In genomic region chr3:13233487-13234154, GRCh38 we compare ENCODE assay signal across 12 cellular contexts.
A peak's percentile ranks its signal among the peaks of the same experiment; 100 is the strongest.
DNase-seq lines count a peak whose midpoint lies in the region; ATAC-seq and TF ChIP-seq lines count a peak whose summit lies in the region.
"Had no signal": no experiment of that assay in that cellular context is flagged by ENCODE, and none has a peak within 500 bp of the region (broad histone marks: within the 10 kb centered on the region; RNA-seq: fewer than 3 reads in every experiment).

No MANE protein-coding gene starts in this region.

- H3K27ac ChIP-seq in A673 (ENCODE audit: low read depth, low read length, poor library complexity, severe bottlenecking) (no peak overlapping the region), endodermal cell (ENCODE audit: low read depth, low read length) (no peak overlapping the region)
- peak overlapping the region; percentile 41 to 83 (median 77); a peak in 20 of 22 replicates for H3K27ac ChIP-seq in BLaER1 treated with 17β-estradiol and CSF1 and Interleukin-3, amounts not matched to agents 10 nM and 100 nM
- H3K27ac ChIP-seq: ovary had no signal

- H3K9me3 Mint-ChIP-seq in endodermal cell = no peaks in the 10 kb centered on the region

- H3K4me3 Mint-ChIP-seq in endodermal cell = no peak overlapping the region

- no peak for ATAC-seq in HG02981 (IDR thresholded peaks at IDR 0.05; ENCODE audit: unreplicated experiment)
- ATAC-seq: PC-3 had no signal

- H3K27me3 Mint-ChIP-seq in endodermal cell (ENCODE audit: insufficient read depth) = peaks cover 2% of the 10 kb centered on the region

- H4K20me1 ChIP-seq in BLaER1 treated with 17β-estradiol and CSF1 and Interleukin-3, amounts not matched to agents 10 nM and 100 nM = peaks cover 0 to 8% (median 0%) of the 10 kb centered on the region in 11 experiments; a peak in 1 of 22 replicates

- H3K27me3 ChIP-seq in A673 (replicated peaks; ENCODE audit: insufficient read depth, low read depth, low read length, poor library complexity) = no peaks in the 10 kb centered on the region
- peaks cover 0 to 5% (median 0%) of the 10 kb centered on the region in 11 experiments; a peak in 1 of 22 replicates for H3K27me3 ChIP-seq in BLaER1 treated with 17β-estradiol and CSF1 and Interleukin-3, amounts not matched to agents 10 nM and 100 nM
- no peaks in the 10 kb centered on the region for H3K27me3 ChIP-seq in endodermal cell (ENCODE audit: control insufficient read depth, insufficient read depth, low read length, poor library complexity, severe bottlenecking)
- H3K27me3 ChIP-seq: ovary had no signal

- intact Hi-C loops in A673 (cut with micrococcal nuclease; ENCODE audit: unreplicated experiment) = no loop called here

- H3K4me1 Mint-ChIP-seq in endodermal cell = peaks cover 15% of the 10 kb centered on the region

- TF ChIP-seq CTCF in A673 (conservative IDR thresholded peaks at IDR 0.05; ENCODE audit: low read depth, low read length) = no peak
- no peak for TF ChIP-seq CTCF in endodermal cell (conservative IDR thresholded peaks at IDR 0.05)

- H3K4me3 ChIP-seq in A673 (ENCODE audit: low read depth, low read length, poor library complexity, severe bottlenecking) (no peak overlapping the region), endodermal cell (ENCODE audit: low read length) (no peak overlapping the region)
- peak overlapping the region in 8 of 10 experiments; percentile 7 to 62 (median 36); a peak in 13 of 20 replicates for H3K4me3 ChIP-seq in BLaER1 treated with 17β-estradiol and CSF1 and Interleukin-3, amounts not matched to agents 10 nM and 100 nM
- H3K4me3 ChIP-seq: ovary had no signal

- CTCF ChIA-PET in A673 (lab: Charles Lee) = no interaction called here

- WGBS in endodermal cell (ENCODE audit: insufficient coverage in 1 of 2, insufficient read length in 1 of 2), 2 experiments = 85 to 87% methylated on average over 9 to 14 of the region's 14 CpGs

- no peaks in the 10 kb centered on the region for H3K9me3 ChIP-seq in A673 (ENCODE audit: low read depth, low read length, poor library complexity, severe bottlenecking)
- H3K9me3 ChIP-seq in BLaER1 treated with 17β-estradiol and CSF1 and Interleukin-3, amounts not matched to agents 10 nM and 100 nM (replicated peaks in 1 of 11) = no peaks in the 10 kb centered on the region
- no peaks in the 10 kb centered on the region for H3K9me3 ChIP-seq in endodermal cell (ENCODE audit: control insufficient read depth, low read length)
- H3K9me3 ChIP-seq: ovary had no signal

- H3K27ac Mint-ChIP-seq in endodermal cell = peak overlapping the region; percentile 9

- no TSS peak for BruUV-seq in A673 (replicated peaks; lab: Mats Ljungman, UMichigan)

- peak overlapping the region; percentile 39 to 69 (median 63); a peak in 21 of 22 replicates for H3K9ac ChIP-seq in BLaER1 treated with 17β-estradiol and CSF1 and Interleukin-3, amounts not matched to agents 10 nM and 100 nM
- H3K9ac ChIP-seq in endodermal cell (ENCODE audit: extremely low read depth, low read length, poor library complexity, severe bottlenecking) = no peak overlapping the region

- H3K36me3 Mint-ChIP-seq in endodermal cell (ENCODE audit: low read depth) = no peaks in the 10 kb centered on the region

- H3K4me1 ChIP-seq in A673 (ENCODE audit: insufficient read depth, low read length, poor library complexity, severe bottlenecking) (peaks cover 19% of the 10 kb centered on the region), endodermal cell (ENCODE audit: control insufficient read depth, insufficient read depth, low read length) (no peaks in the 10 kb centered on the region)
- peaks cover 50 to 97% (median 84%) of the 10 kb centered on the region in 10 experiments for H3K4me1 ChIP-seq in BLaER1 treated with 17β-estradiol and CSF1 and Interleukin-3, amounts not matched to agents 10 nM and 100 nM

- POLR2A ChIA-PET in A673 (lab: Charles Lee; ENCODE audit: low non-redundant PET) = no interaction called here

- DNase-seq in A673 (ENCODE audit: low spot score) (peak; percentile 23), SW480 (ENCODE audit: low spot score) (peak; percentile 17), endodermal cell (no peak), medulla oblongata (ENCODE audit: extremely low spot score) (no peak), NCI-H146 (lab: John Stamatoyannopoulos, UW) (no peak), SKM-1 treated with dmso at 0.1 percent for 144 hours (lab: John Stamatoyannopoulos, UW; ENCODE audit: unreplicated experiment) (no peak)
- DNase-seq: ovary, PC-3, small intestine, SW 1271 had no signal

- H3K36me3 ChIP-seq in A673 (ENCODE audit: insufficient read depth, low read length, poor library complexity, severe bottlenecking) (no peaks in the 10 kb centered on the region), endodermal cell (ENCODE audit: control insufficient read depth, insufficient read depth, low read length) (no peaks in the 10 kb centered on the region)
- H3K36me3 ChIP-seq in BLaER1 treated with 17β-estradiol and CSF1 and Interleukin-3, amounts not matched to agents 10 nM and 100 nM = no peaks in the 10 kb centered on the region
- H3K36me3 ChIP-seq: ovary had no signal

- H3K4me2 ChIP-seq in BLaER1 treated with 17β-estradiol and CSF1 and Interleukin-3, amounts not matched to agents 10 nM and 100 nM = peak overlapping the region; percentile 85 to 99 (median 95)

Comparison
In these comparisons a context has a peak if more than half of its experiments do, and no peak if none do; other contexts are left out.
1. DNase-seq: peak in A673 (single experiment) and SW480 (single experiment); none in endodermal cell (single experiment), medulla oblongata (single experiment), NCI-H146 (single experiment) and SKM-1 treated with dmso at 0.1 percent for 144 hours (single experiment).
2. H3K27ac ChIP-seq: peak in BLaER1 treated with 17β-estradiol and CSF1 and Interleukin-3, amounts not matched to agents 10 nM and 100 nM (11 of 11); none in A673 (single experiment) and endodermal cell (single experiment).
3. H3K4me3 ChIP-seq: peak in BLaER1 treated with 17β-estradiol and CSF1 and Interleukin-3, amounts not matched to agents 10 nM and 100 nM (8 of 10); none in A673 (single experiment) and endodermal cell (single experiment).